ENCODE assay signal across 15 cellular contexts in the genomic region with DNA sequence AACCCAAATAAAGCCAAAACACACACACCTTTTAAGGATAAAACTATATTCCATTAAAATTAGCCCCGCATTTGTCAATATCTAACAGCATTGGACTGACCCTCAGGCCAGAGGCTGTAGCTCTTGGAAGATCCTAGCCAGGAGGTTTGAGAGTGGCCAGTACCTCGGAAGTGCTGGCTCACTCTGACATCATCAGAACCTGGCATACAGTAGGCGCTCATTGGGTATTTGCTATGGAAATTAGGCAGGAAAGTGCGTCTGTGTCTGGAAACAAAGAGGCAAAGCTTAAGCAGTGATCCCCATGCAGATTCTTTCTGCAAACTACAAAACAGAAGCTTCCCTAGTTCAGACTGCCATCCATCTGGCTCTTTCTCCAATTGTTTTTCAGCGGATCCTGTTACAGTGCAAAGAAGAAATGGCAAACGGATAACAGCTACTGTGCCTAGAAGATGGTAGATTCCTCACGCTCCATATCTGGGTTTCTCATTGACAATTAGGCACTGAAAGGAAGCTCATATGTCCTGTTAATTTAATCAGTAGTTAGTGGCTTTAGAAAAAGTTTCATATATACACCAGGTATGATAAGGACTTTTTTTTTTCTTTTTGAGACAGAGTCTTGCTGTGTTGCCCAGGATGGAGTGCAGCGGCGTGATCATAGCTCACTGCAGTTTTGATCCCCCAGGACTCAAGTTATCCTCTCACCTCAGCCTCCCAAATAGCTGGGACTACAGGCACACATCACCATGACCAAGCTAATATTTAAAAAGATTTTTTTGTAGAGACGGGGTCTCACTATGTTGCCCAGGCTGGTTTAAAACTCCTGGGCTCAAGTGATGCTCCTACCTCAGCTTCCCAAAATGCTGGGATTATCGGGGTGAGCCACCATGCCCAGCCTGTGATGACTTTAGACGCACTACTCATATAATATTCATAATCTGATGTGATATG. TPM values are rescaled to one million over a fixed set of nuclear protein-coding genes. Genes with fewer than 3 reads are reported as not detected.
DNase-seq lines count a peak whose midpoint lies in the region; ATAC-seq, FAIRE-seq and TF ChIP-seq lines count a peak whose summit lies in the region.
"Had no signal": no experiment of that assay in that cellular context is flagged by ENCODE, and none has a peak within 500 bp of the region (broad histone marks: within the 10 kb centered on the region; RNA-seq: fewer than 3 reads in every experiment).

No MANE protein-coding gene starts in this region.

- peak overlapping the region; percentile 93 for H3K4me3 Mint-ChIP-seq in activated CD8-positive, alpha-beta T cell treated with anti-CD3 and anti-CD28 coated beads, Interleukin-2, amount 10 ng/mL, durations not matched to agents 7 days and 5 days

- H3K27ac Mint-ChIP-seq in activated CD8-positive, alpha-beta T cell treated with anti-CD3 and anti-CD28 coated beads, Interleukin-2, amount 10 ng/mL, durations not matched to agents 7 days and 5 days = peak overlapping the region; percentile 97

- POLR2A ChIA-PET in A549 (lab: Yijun Ruan, JAX) (no interaction called here), A673 (lab: Charles Lee; ENCODE audit: low non-redundant PET) (no interaction called here)
- POLR2A ChIA-PET in activated CD8-positive, alpha-beta T cell treated with anti-CD3 and anti-CD28 coated beads, Interleukin-2, amount 10 ng/mL, durations not matched to agents 7 days and 5 days (lab: Charles Lee) = interaction anchor here (0.6 to 10.4 kb wide), 26 partner anchors 15 to 528 kb away, joined by 3 to 239 read pairs (median 6); partner anchors contain the start of gene PFKFB3

- H3K27ac ChIP-seq in A549 (peak overlapping the region in 1 of 2 experiments; percentile 98; a peak in 2 of 6 replicates), A673 (ENCODE audit: low read depth, low read length, poor library complexity, severe bottlenecking) (no peak overlapping the region), heart right ventricle (peak overlapping the region in 1 of 10 donors; percentile 90)
- H3K27ac ChIP-seq: C4-2B, ovary, thoracic aorta had no signal

- peaks cover 39% of the 10 kb centered on the region for H3K4me1 Mint-ChIP-seq in activated CD8-positive, alpha-beta T cell treated with anti-CD3 and anti-CD28 coated beads, Interleukin-2, amount 10 ng/mL, durations not matched to agents 7 days and 5 days (ENCODE audit: low read depth)

- intact Hi-C loops in A673 (cut with micrococcal nuclease; ENCODE audit: unreplicated experiment) (loop anchor here (5.0 to 10.0 kb wide), 2 partner anchors 85 to 1847 kb away; no protein-coding TSS in a partner anchor), heart right ventricle (cut with DNase I) (loop anchor here in 4 of 10 donors (5.0 to 10.0 kb wide), 4 partner anchors 63 to 100 kb away; no protein-coding TSS in a partner anchor)

- H3K4me1 ChIP-seq in A549 = peaks cover 11% of the 10 kb centered on the region
- H3K4me1 ChIP-seq in ES-I3 (ENCODE audit: insufficient read depth, low read length) = no peaks in the 10 kb centered on the region; the same call in 1 of the 2 replicates
- H3K4me1 ChIP-seq in A673 (ENCODE audit: insufficient read depth, low read length, poor library complexity, severe bottlenecking) = peaks cover 5% of the 10 kb centered on the region
- H3K4me1 ChIP-seq in heart right ventricle = peaks cover 0 to 14% (median 4%) of the 10 kb centered on the region in 9 donors

- ATAC-seq in A549 (no peak), heart right ventricle (no peak), GM18868 (IDR thresholded peaks at IDR 0.05; ENCODE audit: unreplicated experiment) (no peak)
- no peak for ATAC-seq in activated CD8-positive, alpha-beta T cell treated with anti-CD3 and anti-CD28 coated beads, Interleukin-2, amount 10 ng/mL, durations not matched to agents 7 days and 5 days
- ATAC-seq: left colon had no signal

- peaks cover 98% of the 10 kb centered on the region for H3K27me3 ChIP-seq in A673 (replicated peaks; ENCODE audit: insufficient read depth, low read depth, low read length, poor library complexity)
- peaks cover 0 to 70% (median 39%) of the 10 kb centered on the region in 7 donors for H3K27me3 ChIP-seq in heart right ventricle
- H3K27me3 ChIP-seq: ovary had no signal

- no TSS peak for BruUV-seq in A673 (replicated peaks; lab: Mats Ljungman, UMichigan)

- peaks cover 82% of the 10 kb centered on the region for H3K36me3 Mint-ChIP-seq in activated CD8-positive, alpha-beta T cell treated with anti-CD3 and anti-CD28 coated beads, Interleukin-2, amount 10 ng/mL, durations not matched to agents 7 days and 5 days (ENCODE audit: low read depth)

- no peak for TF ChIP-seq POLR2A in A549 (IDR thresholded peaks at IDR 0.05; ENCODE audit: low read length)

- DNase-seq in A549 (ENCODE audit: low read depth in 1 of 2, low spot score in 1 of 2) (no peak), kidney tubule cell (ENCODE audit: low spot score) (peak; percentile 33), dermis blood vessel endothelial cell (no peak), A673 (ENCODE audit: low spot score) (no peak), heart right ventricle (no peak)
- DNase-seq in activated CD8-positive, alpha-beta T cell treated with anti-CD3 and anti-CD28 coated beads, Interleukin-2, amount 10 ng/mL, durations not matched to agents 7 days and 5 days = peak; percentile 56
- DNase-seq: left colon, MM.1S, NCI-H526 treated with DMSO at 0.1 percent for 48 hours, ovary, SK-N-SH had no signal

- no peaks in the 10 kb centered on the region for H3K27me3 Mint-ChIP-seq in activated CD8-positive, alpha-beta T cell treated with anti-CD3 and anti-CD28 coated beads, Interleukin-2, amount 10 ng/mL, durations not matched to agents 7 days and 5 days (ENCODE audit: low read depth)

- peak overlapping the region; percentile 64 for H3K4me2 ChIP-seq in A549

- WGBS in A549 (ENCODE audit: missing lambda C conversion rate) = 92% methylated on average over 12 of the region's 12 CpGs
- 89 to 91% methylated on average over 12 of the region's 12 CpGs for WGBS in heart right ventricle, 2 donors

- H3K9ac ChIP-seq in ES-I3 (ENCODE audit: low read depth, low read length) = peak overlapping the region; percentile 99
- H3K9ac ChIP-seq: SK-N-SH had no signal

- H3K36me3 ChIP-seq in ES-I3 (ENCODE audit: insufficient read depth, low read length) (peaks cover 4% of the 10 kb centered on the region; the same call in 1 of the 2 replicates), A673 (ENCODE audit: insufficient read depth, low read length, poor library complexity, severe bottlenecking) (no peaks in the 10 kb centered on the region), heart right ventricle (no peaks in the 10 kb centered on the region)
- H3K36me3 ChIP-seq: ovary, thoracic aorta had no signal

- TF ChIP-seq RAD21 in A549 (conservative IDR thresholded peaks at IDR 0.05 in 1 of 2, IDR thresholded peaks at IDR 0.05 in 1 of 2) = no peak

- H3K9me3 Mint-ChIP-seq in activated CD8-positive, alpha-beta T cell treated with anti-CD3 and anti-CD28 coated beads, Interleukin-2, amount 10 ng/mL, durations not matched to agents 7 days and 5 days (ENCODE audit: insufficient read depth) = no peaks in the 10 kb centered on the region

- CTCF ChIA-PET in A549 (lab: Yijun Ruan, JAX) = interaction anchor here (0.6 to 3.3 kb wide), 12 partner anchors 11 to 832 kb away, joined by 3 to 26 read pairs (median 4); no protein-coding TSS in a partner anchor
- CTCF ChIA-PET in activated CD8-positive, alpha-beta T cell treated with anti-CD3 and anti-CD28 coated beads, Interleukin-2, amount 10 ng/mL, durations not matched to agents 7 days and 5 days (lab: Charles Lee) = interaction anchor here (0.6 to 6.3 kb wide), 31 partner anchors 7 to 180 kb away, joined by 3 to 131 read pairs (median 8); no protein-coding TSS in a partner anchor
- CTCF ChIA-PET in A673 (lab: Charles Lee) = interaction anchor here (0.5 to 1.1 kb wide), 2 partner anchors 12 to 418 kb away, joined by 3 to 7 read pairs; no protein-coding TSS in a partner anchor

- H3K4me3 ChIP-seq in A549 = no peak overlapping the region
- no peak overlapping the region for H3K4me3 ChIP-seq in A673 (ENCODE audit: low read depth, low read length, poor library complexity, severe bottlenecking)
- H3K4me3 ChIP-seq in heart right ventricle = peak overlapping the region in 1 of 10 donors; percentile 73
- H3K4me3 ChIP-seq: ovary had no signal

- no peak for FAIRE-seq in A549 (lab: Jason Lieb, UNC)

- no peak for TF ChIP-seq EP300 in A549 (IDR thresholded peaks at IDR 0.05)

- no peak for TF ChIP-seq CTCF in A549 (IDR thresholded peaks at IDR 0.05)
- TF ChIP-seq CTCF in A673 (conservative IDR thresholded peaks at IDR 0.05; ENCODE audit: low read depth, low read length) = no peak
- TF ChIP-seq CTCF in heart right ventricle (IDR thresholded peaks at IDR 0.05) = no peak

- no peaks in the 10 kb centered on the region for H3K9me3 ChIP-seq in A549
- H3K9me3 ChIP-seq in ES-I3 (ENCODE audit: control insufficient read depth, insufficient read depth, low read length) = no peaks in the 10 kb centered on the region
- no peaks in the 10 kb centered on the region for H3K9me3 ChIP-seq in A673 (ENCODE audit: low read depth, low read length, poor library complexity, severe bottlenecking)
- H3K9me3 ChIP-seq in heart right ventricle = no peaks in the 10 kb centered on the region
- H3K9me3 ChIP-seq: ovary, SK-N-SH, thoracic aorta had no signal

RNA-seq across cellular contexts. Expression of gene PRKCQ, which starts 1.9 kb away (rescaled TPM):
- polyA plus RNA-seq in A549 (2011; rRNA removed) = 6.9 and 7.1 TPM in 2 replicates
- polyA plus RNA-seq in A549 (2012; cell fraction: cytosol; rRNA removed) = 2.3 and 2.5 TPM in 2 replicates
- 1.7 and 2.4 TPM in 2 replicates for polyA plus RNA-seq in A549 (2012; cell fraction: nucleus; rRNA removed)
- polyA plus RNA-seq in A549 (2017; fragmentation: RNase III; extraction: RNeasy Plus Mini Kit Qiagen cat#74134 plus additional on column Dnase treatment) = 3.6 to 3.7 TPM (median 3.6 TPM) in 3 replicates
- polyA minus RNA-seq in A549 (2011; rRNA and poly(A)+ RNA removed) = 6.4 and 7.7 TPM in 2 replicates
- total RNA-seq in activated CD8-positive, alpha-beta T cell treated with anti-CD3 and anti-CD28 coated beads, Interleukin-2, amount 10 ng/mL, durations not matched to agents 7 days and 5 days = 10 to 100 TPM; 60.1 to 60.9 TPM
- 0.17 and 0.84 TPM in 2 replicates for total RNA-seq in dermis blood vessel endothelial cell
- total RNA-seq in A673 (2021) = not detected in 2 replicates
- total RNA-seq in heart right ventricle = 1 to 10 TPM in 2 of 10 donors, under 1 TPM in 7, not detected in 1; 0.15 to 2.0 (median 0.31) TPM
- under 1 TPM in 1 of 2 donors, not detected in 1; 0.04 TPM for polyA plus RNA-seq in heart right ventricle

Comparison
In these comparisons a context has a peak if more than half of its experiments do, and no peak if none do; other contexts are left out.
1. DNase-seq: peak in activated CD8-positive, alpha-beta T cell treated with anti-CD3 and anti-CD28 coated beads, Interleukin-2, amount 10 ng/mL, durations not matched to agents 7 days and 5 days (single experiment) and kidney tubule cell (single experiment); none in A549 (0 of 2), dermis blood vessel endothelial cell (single experiment), A673 (single experiment) and heart right ventricle (0 of 2).
2. RNA of gene PRKCQ, which starts 1.9 kb away (total RNA-seq): 60.1 to 60.9 TPM in activated CD8-positive, alpha-beta T cell treated with anti-CD3 and anti-CD28 coated beads, Interleukin-2, amount 10 ng/mL, durations not matched to agents 7 days and 5 days; 0.15 to 2.0 TPM in heart right ventricle, 0.17 to 0.84 TPM in dermis blood vessel endothelial cell and not detected in A673; every median in the first group is over 10 times any median in the second.